9 cellular contexts compared by ENCODE assay signal in the genomic region with DNA sequence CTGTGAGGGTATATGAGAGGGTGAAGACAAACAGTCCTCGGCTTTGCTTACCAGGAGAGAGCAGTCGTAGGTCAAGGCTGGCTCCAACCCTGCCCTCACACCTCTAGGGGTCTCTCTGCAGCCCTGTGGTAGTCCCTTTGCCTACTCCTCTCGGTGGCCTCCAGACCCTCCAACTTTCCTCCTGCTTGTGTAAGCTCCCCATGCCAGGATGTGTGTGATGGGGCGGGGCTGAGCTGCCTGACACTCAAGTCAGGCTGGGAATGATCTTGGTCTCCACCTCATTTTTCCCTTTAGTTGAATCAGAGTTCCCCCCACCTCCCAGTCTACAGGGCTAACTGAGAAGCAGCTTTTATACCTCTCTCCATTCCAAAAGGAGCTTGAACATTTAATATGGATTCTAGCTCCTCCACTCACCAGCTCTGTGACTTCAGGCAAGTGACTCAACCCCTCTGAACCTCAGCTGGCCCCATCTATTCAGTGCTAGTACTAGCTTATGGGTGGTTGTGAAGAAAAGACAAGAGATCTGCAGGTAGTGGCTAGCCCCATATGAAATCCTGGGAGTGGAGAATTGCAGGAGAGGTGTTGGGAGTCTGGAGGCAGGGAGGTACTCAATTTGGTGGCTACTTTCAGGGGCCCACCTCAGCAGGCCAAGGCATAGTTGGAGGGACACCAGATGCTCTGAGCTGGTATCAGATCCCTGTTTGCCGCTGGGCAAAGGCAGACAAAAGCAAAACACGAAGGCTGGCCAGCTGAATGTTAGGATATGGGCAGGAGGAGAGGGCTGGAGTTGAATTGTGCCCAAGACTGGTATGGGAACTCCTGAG. TPM values are rescaled to one million over a fixed set of nuclear protein-coding genes. Genes with fewer than 3 reads are reported as not detected.
DNase-seq lines count a peak whose midpoint lies in the region; ATAC-seq and TF ChIP-seq lines count a peak whose summit lies in the region.
"Had no signal": no experiment of that assay in that cellular context is flagged by ENCODE, and none has a peak within 500 bp of the region (broad histone marks: within the 10 kb centered on the region; RNA-seq: fewer than 3 reads in every experiment).

No MANE protein-coding gene starts in this region.

- peak; percentile 47 for DNase-seq in ELF-1 (ENCODE audit: low read depth, low spot score)
- no peak for DNase-seq in HFF-Myc (ENCODE audit: extremely low read depth, low read depth)
- peak; percentile 77 for DNase-seq in SK-N-DZ (ENCODE audit: low spot score)
- no peak for DNase-seq in endothelial cell (ENCODE audit: low spot score)
- DNase-seq in G401 (ENCODE audit: low spot score): no peak
- no peak for DNase-seq in germinal center (ENCODE audit: low spot score)

- H3K36me3 ChIP-seq in neuron (ENCODE audit: insufficient read depth, low read length): peaks cover 7% of the 10 kb centered on the region

- H3K27me3 ChIP-seq in neuron (ENCODE audit: insufficient read depth, low read length): no peaks in the 10 kb centered on the region

- ATAC-seq in HG02870 (IDR thresholded peaks at IDR 0.05; ENCODE audit: unreplicated experiment): no peak

- H3K9me3 Mint-ChIP-seq in endothelial cell (ENCODE audit: unreplicated experiment): no peaks in the 10 kb centered on the region

- peak overlapping the region; percentile 89 for H3K4me3 Mint-ChIP-seq in endothelial cell (ENCODE audit: unreplicated experiment)

- H3K36me3 Mint-ChIP-seq in endothelial cell (ENCODE audit: low read depth, unreplicated experiment): peaks cover 14% of the 10 kb centered on the region

- peaks cover 2% of the 10 kb centered on the region for H3K27me3 Mint-ChIP-seq in endothelial cell (ENCODE audit: unreplicated experiment)

- peaks cover 48% of the 10 kb centered on the region for H3K4me1 Mint-ChIP-seq in endothelial cell (ENCODE audit: unreplicated experiment)

- TF ChIP-seq CTCF in HFF-Myc (IDR thresholded peaks at IDR 0.05; ENCODE audit: low read depth, low read length, missing control alignments) (no peak), endothelial cell (IDR thresholded peaks at IDR 0.05; ENCODE audit: unreplicated experiment) (no peak)

- H3K9me3 ChIP-seq in neuron (ENCODE audit: low read length): no peaks in the 10 kb centered on the region

- H3K4me3 ChIP-seq in HFF-Myc (replicated peaks; ENCODE audit: low read depth, low read length) (peak overlapping the region; percentile 74), neuron (ENCODE audit: low read length) (peak overlapping the region; percentile 45)

- H3K27ac Mint-ChIP-seq in endothelial cell (ENCODE audit: unreplicated experiment): peak overlapping the region; percentile 26

- H3K4me1 ChIP-seq in neuron (ENCODE audit: insufficient read depth, low read length): peaks cover 48% of the 10 kb centered on the region

- peak overlapping the region; percentile 12 for H2AFZ ChIP-seq in neuron (ENCODE audit: low read depth, low read length)

- in situ Hi-C loops in G401 (cut with HindIII; ENCODE audit: low sequenced_read_pairs): no loop called here

RNA-seq across cellular contexts. Expression of a gene that starts 1.0 kb away (rescaled TPM):
- 53.3 and 54.4 TPM in 2 replicates for polyA plus RNA-seq in SK-N-DZ (2014; cell fraction: cytosol; rRNA removed)
- 213 and 272 TPM in 2 replicates for polyA plus RNA-seq in SK-N-DZ (2014; cell fraction: nucleus; rRNA removed)
- total RNA-seq in endothelial cell (ENCODE audit: unreplicated experiment): 142 TPM
- total RNA-seq in G401 (2014; rRNA removed; shearing (Covaris generic)): 40.1 and 46.1 TPM in 2 replicates

RNA-seq across cellular contexts. Expression of a gene that starts 7.6 kb away (rescaled TPM):
- polyA plus RNA-seq in SK-N-DZ (2014; cell fraction: cytosol; rRNA removed): not detected in 2 replicates
- not detected in 2 replicates for polyA plus RNA-seq in SK-N-DZ (2014; cell fraction: nucleus; rRNA removed)
- total RNA-seq in endothelial cell (ENCODE audit: unreplicated experiment): 11.2 TPM
- total RNA-seq in G401 (2014; rRNA removed; shearing (Covaris generic)): 0.43 and 8.3 TPM in 2 replicates
- total RNA-seq: temporal lobe had no signal

RNA-seq across cellular contexts. Expression of a gene that starts 22.5 kb away (rescaled TPM):
- 1,614 and 1,776 TPM in 2 replicates for polyA plus RNA-seq in SK-N-DZ (2014; cell fraction: cytosol; rRNA removed)
- polyA plus RNA-seq in SK-N-DZ (2014; cell fraction: nucleus; rRNA removed): 579 and 767 TPM in 2 replicates
- 962 TPM for total RNA-seq in endothelial cell (ENCODE audit: unreplicated experiment)
- 1,050 and 1,370 TPM in 2 replicates for total RNA-seq in G401 (2014; rRNA removed; shearing (Covaris generic))

RNA-seq across cellular contexts. Expression of a gene that starts 33.0 kb away (rescaled TPM):
- 52.7 and 59.7 TPM in 2 replicates for polyA plus RNA-seq in SK-N-DZ (2014; cell fraction: cytosol; rRNA removed)
- polyA plus RNA-seq in SK-N-DZ (2014; cell fraction: nucleus; rRNA removed): 39.2 and 41.2 TPM in 2 replicates
- 31.8 TPM for total RNA-seq in endothelial cell (ENCODE audit: unreplicated experiment)
- 73.4 and 80.4 TPM in 2 replicates for total RNA-seq in G401 (2014; rRNA removed; shearing (Covaris generic))

RNA-seq across cellular contexts. Expression of a gene that starts 41.0 kb away (rescaled TPM):
- 17.0 and 22.0 TPM in 2 replicates for polyA plus RNA-seq in SK-N-DZ (2014; cell fraction: cytosol; rRNA removed)
- 19.9 and 24.9 TPM in 2 replicates for polyA plus RNA-seq in SK-N-DZ (2014; cell fraction: nucleus; rRNA removed)
- total RNA-seq in endothelial cell (ENCODE audit: unreplicated experiment): 16.7 TPM
- 27.7 and 58.6 TPM in 2 replicates for total RNA-seq in G401 (2014; rRNA removed; shearing (Covaris generic))

Comparison
In these comparisons a context has a peak if more than half of its experiments do, and no peak if none do; other contexts are left out.
1. DNase-seq: peak in ELF-1 (single experiment) and SK-N-DZ (single experiment); none in HFF-Myc (single experiment), endothelial cell (single experiment), G401 (single experiment) and germinal center (single experiment).